ENCODE assay signal across 10 cellular contexts in genomic region chr5:140734354-140734753, GRCh38. TPM values are rescaled to one million over a fixed set of nuclear protein-coding genes. Genes with fewer than 3 reads are reported as not detected.
DNase-seq lines count a peak whose midpoint lies in the region; FAIRE-seq and TF ChIP-seq lines count a peak whose summit lies in the region.
"Had no signal": no experiment of that assay in that cellular context is flagged by ENCODE, and none has a peak within 500 bp of the region (broad histone marks: within the 10 kb centered on the region; RNA-seq: fewer than 3 reads in every experiment).

No MANE protein-coding gene starts in this region.

- H2AFZ ChIP-seq in PC-9: no peak overlapping the region

- H3K36me3 ChIP-seq in PC-9 (ENCODE audit: low read depth): no peaks in the 10 kb centered on the region

- intact Hi-C loops in PC-9 (cut with micrococcal nuclease; ENCODE audit: unreplicated experiment): no loop called here

- no peaks in the 10 kb centered on the region for H3K79me2 ChIP-seq in PC-9 (ENCODE audit: low read depth)

- CTCF ChIA-PET in PC-9 (lab: Charles Lee): no interaction called here

- H3K9me3 ChIP-seq in PC-9 (ENCODE audit: insufficient read depth, low read depth): no peaks in the 10 kb centered on the region

- DNase-seq in H54 (ENCODE audit: insufficient read length, low spot score) (no peak), PC-9 (no peak), erythroblast (lab: John Stamatoyannopoulos, UW) (peak; percentile 65 to 73), renal cortical epithelial cell (ENCODE audit: low read depth) (peak; percentile 25), inferior parietal cortex (ENCODE audit: extremely low spot score) (no peak), GM19239 (ENCODE audit: insufficient read length, low spot score) (no peak), coronary artery (ENCODE audit: low spot score) (no peak), EL (no peak)
- DNase-seq: SIG-M5 had no signal

- no peak overlapping the region for H3K27ac ChIP-seq in PC-9
- H3K27ac ChIP-seq in coronary artery: no peak overlapping the region

- H3K4me3 ChIP-seq in PC-9: no peak overlapping the region
- H3K4me3 ChIP-seq in coronary artery: no peak overlapping the region

- TF ChIP-seq CTCF in PC-9 (conservative IDR thresholded peaks at IDR 0.05) (peak; percentile 46; the same call in 1 of the 2 replicates), coronary artery (IDR thresholded peaks at IDR 0.05) (no peak)

- no peaks in the 10 kb centered on the region for H4K20me1 ChIP-seq in PC-9 (ENCODE audit: insufficient read depth)

- POLR2A ChIA-PET in PC-9 (lab: Charles Lee; ENCODE audit: unreplicated experiment): no interaction called here

- no peaks in the 10 kb centered on the region for H3K4me1 ChIP-seq in PC-9 (replicated peaks; ENCODE audit: insufficient read depth)

- H3K4me2 ChIP-seq in PC-9: no peak overlapping the region

- TF ChIP-seq POLR2A in H54 (IDR thresholded peaks at IDR 0.05; ENCODE audit: low read depth, low read length): no peak
- TF ChIP-seq POLR2A in erythroblast (IDR thresholded peaks at IDR 0.05; ENCODE audit: low read length): no peak

- H3K27me3 ChIP-seq in PC-9 (ENCODE audit: insufficient read depth, low read depth): no peaks in the 10 kb centered on the region

- H3K9me2 ChIP-seq in PC-9 (ENCODE audit: insufficient read depth): no peaks in the 10 kb centered on the region

- H3F3A ChIP-seq in PC-9 (ENCODE audit: insufficient read depth, low read depth): no peaks in the 10 kb centered on the region

- BruUV-seq in PC-9 (replicated peaks; lab: Mats Ljungman, UMichigan): no TSS peak

- FAIRE-seq in H54 (lab: Jason Lieb, UNC) (peak; percentile 6), GM19239 (lab: Jason Lieb, UNC) (no peak)

RNA-seq across cellular contexts. Expression of gene ZMAT2, which starts 34.1 kb away (rescaled TPM):
- total RNA-seq in PC-9 (2021) (53.5 and 60.1 TPM in 2 replicates), renal cortical epithelial cell (61.0 and 63.1 TPM in 2 replicates)

RNA-seq across cellular contexts. Expression of gene HARS2, which starts 43.1 kb away (rescaled TPM):
- total RNA-seq in PC-9 (2021) (28.8 and 31.1 TPM in 2 replicates), renal cortical epithelial cell (40.4 and 51.1 TPM in 2 replicates)

RNA-seq across cellular contexts. Expression of gene HARS1, which starts 43.2 kb away (rescaled TPM):
- total RNA-seq in PC-9 (2021) (52.0 and 64.3 TPM in 2 replicates), renal cortical epithelial cell (72.2 and 80.2 TPM in 2 replicates)

RNA-seq across cellular contexts. Expression of gene PCDHA1, which starts 51.6 kb away (rescaled TPM):
- total RNA-seq in PC-9 (2021) (not detected in 2 replicates), renal cortical epithelial cell (0.10 and 0.35 TPM in 2 replicates)
- total RNA-seq: omental fat pad had no signal

Comparison
In these comparisons a context has a peak if more than half of its experiments do, and no peak if none do; other contexts are left out.
1. DNase-seq: peak in erythroblast (2 of 2) and renal cortical epithelial cell (single experiment); none in H54 (single experiment), PC-9 (0 of 2), inferior parietal cortex (single experiment), GM19239 (single experiment), coronary artery (single experiment) and EL (single experiment).